28 cellular contexts compared by ENCODE assay signal in the genomic region with DNA sequence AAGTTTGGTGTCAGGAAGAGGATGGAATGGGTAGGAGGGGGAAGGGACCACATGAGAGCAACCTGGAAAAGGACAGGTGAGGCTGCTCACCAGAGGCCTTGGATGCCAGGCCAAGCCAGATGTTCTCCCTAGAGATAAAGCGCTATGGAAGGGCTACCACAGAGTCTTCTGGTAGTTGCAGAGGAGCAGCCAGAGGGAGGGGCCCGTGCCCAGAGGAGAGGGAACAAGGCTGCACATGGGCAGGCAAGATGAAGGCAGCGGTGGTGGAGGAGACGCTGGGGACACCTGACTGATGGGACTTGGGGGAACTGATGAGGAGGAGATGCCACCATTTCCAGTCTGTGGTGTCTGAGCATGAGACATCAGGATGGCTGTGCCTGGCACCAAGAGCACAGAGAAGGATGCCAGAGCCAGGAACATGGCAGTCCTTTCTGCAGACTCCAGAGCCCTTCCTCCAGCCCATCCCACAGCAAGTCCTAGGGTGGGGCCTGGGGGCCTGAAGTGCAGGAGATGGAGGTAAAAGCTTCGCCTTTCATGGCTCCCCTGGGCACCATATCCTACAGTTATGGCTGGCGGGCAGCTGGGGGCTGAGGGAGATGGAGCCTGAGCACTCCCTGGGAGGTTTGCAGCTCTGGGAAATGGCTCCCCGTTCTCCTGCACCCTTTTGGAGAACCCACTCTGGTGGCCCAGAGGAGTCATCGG.
DNase-seq lines count a peak whose midpoint lies in the region; ATAC-seq and TF ChIP-seq lines count a peak whose summit lies in the region.
"Had no signal": no experiment of that assay in that cellular context is flagged by ENCODE, and none has a peak within 500 bp of the region (broad histone marks: within the 10 kb centered on the region; RNA-seq: fewer than 3 reads in every experiment).

No MANE protein-coding gene starts in this region.

- peak; percentile 39 for DNase-seq in activated effector memory CD4-positive, alpha-beta T cell treated with anti-CD3 and anti-CD28 coated beads, Interleukin-2, amount 50 U/mL, for 16 hours
- DNase-seq in activated effector memory CD4-positive, alpha-beta T cell treated with Interleukin-2 at 50 U/mL for 16 hours, result no peak
- peak; percentile 13 for DNase-seq in GM13976 (ENCODE audit: low spot score)
- DNase-seq in effector memory CD8-positive, alpha-beta T cell, result no peak
- DNase-seq in stimulated activated effector memory CD8-positive, alpha-beta T cell treated with anti-CD3 and anti-CD28 coated beads, Interleukin-12 subunit alpha, Interleukin-12 subunit beta, amount 100 ng/mL, for 72 hours (ENCODE audit: low spot score in 2 of 2), result no peak
- no peak for DNase-seq in natural killer cell
- DNase-seq in NK-92 treated with Interleukin-12 subunit alpha and Interleukin-12 subunit beta, amount 100 ng/mL, for 24 hours (lab: John Stamatoyannopoulos, UW), result no peak
- DNase-seq: activated CD4-positive, CD25-positive, alpha-beta regulatory T cell treated with anti-CD3 and anti-CD28 coated beads, Interleukin-2, amount 50 U/mL, for 72 hours; activated naive CD8-positive, alpha-beta T cell treated with anti-CD3 and anti-CD28 coated beads, Interleukin-2, amount 50 U/mL, for 24 hours; activated T-cell treated with anti-CD3 and anti-CD28 coated beads, Interleukin-2, amount 50 U/mL, for 72 hours; body of pancreas; COR-L47; HCEC 1CT; left lung; midbrain; naive thymus-derived CD8-positive, alpha-beta T cell; NCI-H1048; NCI-H1694 treated with DMSO at 0.1 percent for 48 hours; NCI-H526; ovary; stimulated activated CD4-positive, alpha-beta T cell treated with anti-CD3 and anti-CD28 coated beads, Interleukin-12 subunit alpha, Interleukin-12 subunit beta, amount 100 ng/mL, for 4 hours; stimulated activated CD4-positive, alpha-beta T cell treated with anti-CD3 and anti-CD28 coated beads, Interleukin-4, amount 100 ng/mL, for 4 hours; stimulated activated naive CD4-positive, alpha-beta T cell treated with Interleukin-2 at 50 U/mL for 16 hours; T-cell; transverse colon had no signal

- TF ChIP-seq CTCF in GM13976 (IDR thresholded peaks at IDR 0.05; ENCODE audit: borderline replicate concordance, control extremely low read depth, extremely low read depth, insufficient read depth, missing control alignments) (no peak), natural killer cell (IDR thresholded peaks at IDR 0.05) (no peak)

- no peak for ATAC-seq in effector memory CD8-positive, alpha-beta T cell (replicated peaks)
- ATAC-seq in stimulated activated effector memory CD8-positive, alpha-beta T cell treated with anti-CD3 and anti-CD28 coated beads, Interleukin-12 subunit alpha, Interleukin-12 subunit beta, amount 100 ng/mL, for 72 hours, result no peak
- ATAC-seq in HG02970 (IDR thresholded peaks at IDR 0.05; ENCODE audit: low FRiP score, unreplicated experiment), result no peak
- no peak for ATAC-seq in natural killer cell
- ATAC-seq: body of pancreas; left lung; naive thymus-derived CD8-positive, alpha-beta T cell; Panc1; T-cell had no signal

- peak overlapping the region; percentile 11 to 27 for H3K27ac Mint-ChIP-seq in effector memory CD8-positive, alpha-beta T cell
- peak overlapping the region; percentile 90 for H3K27ac Mint-ChIP-seq in stimulated activated effector memory CD8-positive, alpha-beta T cell treated with anti-CD3 and anti-CD28 coated beads, Interleukin-12 subunit alpha, Interleukin-12 subunit beta, amount 100 ng/mL, for 72 hours
- H3K27ac Mint-ChIP-seq in natural killer cell, result peak overlapping the region in 1 of 2 donors; percentile 35
- H3K27ac Mint-ChIP-seq: activated naive CD8-positive, alpha-beta T cell treated with anti-CD3 and anti-CD28 coated beads, Interleukin-2, amount 50 U/mL, for 24 hours; activated T-cell treated with anti-CD3 and anti-CD28 coated beads, Interleukin-2, amount 50 U/mL, for 72 hours; B cell; T-cell had no signal

- no peaks in the 10 kb centered on the region for H3K27me3 Mint-ChIP-seq in effector memory CD8-positive, alpha-beta T cell
- H3K27me3 Mint-ChIP-seq in natural killer cell (ENCODE audit: low read depth in 2 of 2), result no peaks in the 10 kb centered on the region
- H3K27me3 Mint-ChIP-seq: activated naive CD8-positive, alpha-beta T cell treated with anti-CD3 and anti-CD28 coated beads, Interleukin-2, amount 50 U/mL, for 24 hours; B cell; naive thymus-derived CD8-positive, alpha-beta T cell; T-cell had no signal

- peaks cover 2% of the 10 kb centered on the region for H3K36me3 Mint-ChIP-seq in effector memory CD8-positive, alpha-beta T cell (ENCODE audit: insufficient read depth)
- peaks cover 23% of the 10 kb centered on the region for H3K36me3 Mint-ChIP-seq in stimulated activated effector memory CD8-positive, alpha-beta T cell treated with anti-CD3 and anti-CD28 coated beads, Interleukin-12 subunit alpha, Interleukin-12 subunit beta, amount 100 ng/mL, for 72 hours
- H3K36me3 Mint-ChIP-seq in natural killer cell, result no peaks in the 10 kb centered on the region

- intact Hi-C loops in natural killer cell (cut with micrococcal nuclease), result no loop called here

- no peaks in the 10 kb centered on the region for H3K9me3 Mint-ChIP-seq in effector memory CD8-positive, alpha-beta T cell
- no peaks in the 10 kb centered on the region for H3K9me3 Mint-ChIP-seq in stimulated activated effector memory CD8-positive, alpha-beta T cell treated with anti-CD3 and anti-CD28 coated beads, Interleukin-12 subunit alpha, Interleukin-12 subunit beta, amount 100 ng/mL, for 72 hours
- no peaks in the 10 kb centered on the region for H3K9me3 Mint-ChIP-seq in natural killer cell
- H3K9me3 Mint-ChIP-seq: activated naive CD8-positive, alpha-beta T cell treated with anti-CD3 and anti-CD28 coated beads, Interleukin-2, amount 50 U/mL, for 24 hours; activated T-cell treated with anti-CD3 and anti-CD28 coated beads, Interleukin-2, amount 50 U/mL, for 72 hours; naive thymus-derived CD8-positive, alpha-beta T cell; T-cell had no signal

- no peak overlapping the region for H3K4me3 Mint-ChIP-seq in effector memory CD8-positive, alpha-beta T cell
- no peak overlapping the region for H3K4me3 Mint-ChIP-seq in stimulated activated effector memory CD8-positive, alpha-beta T cell treated with anti-CD3 and anti-CD28 coated beads, Interleukin-12 subunit alpha, Interleukin-12 subunit beta, amount 100 ng/mL, for 72 hours
- H3K4me3 Mint-ChIP-seq in natural killer cell, result no peak overlapping the region
- H3K4me3 Mint-ChIP-seq: activated naive CD8-positive, alpha-beta T cell treated with anti-CD3 and anti-CD28 coated beads, Interleukin-2, amount 50 U/mL, for 24 hours; activated T-cell treated with anti-CD3 and anti-CD28 coated beads, Interleukin-2, amount 50 U/mL, for 72 hours; B cell; naive thymus-derived CD8-positive, alpha-beta T cell; T-cell had no signal

- H3K4me1 Mint-ChIP-seq in effector memory CD8-positive, alpha-beta T cell (ENCODE audit: low read depth in 2 of 2), result no peaks in the 10 kb centered on the region
- no peaks in the 10 kb centered on the region for H3K4me1 Mint-ChIP-seq in stimulated activated effector memory CD8-positive, alpha-beta T cell treated with anti-CD3 and anti-CD28 coated beads, Interleukin-12 subunit alpha, Interleukin-12 subunit beta, amount 100 ng/mL, for 72 hours
- no peaks in the 10 kb centered on the region for H3K4me1 Mint-ChIP-seq in natural killer cell
- H3K4me1 Mint-ChIP-seq: B cell, T-cell had no signal

- in situ Hi-C loops in GM13976 (cut with MboI; ENCODE audit: low sequenced_read_pairs, unreplicated experiment), result no loop called here

Comparison
In these comparisons a context has a peak if more than half of its experiments do, and no peak if none do; other contexts are left out.
1. DNase-seq: peak in activated effector memory CD4-positive, alpha-beta T cell treated with anti-CD3 and anti-CD28 coated beads, Interleukin-2, amount 50 U/mL, for 16 hours (single experiment) and GM13976 (single experiment); none in activated effector memory CD4-positive, alpha-beta T cell treated with Interleukin-2 at 50 U/mL for 16 hours (single experiment), effector memory CD8-positive, alpha-beta T cell (0 of 3), stimulated activated effector memory CD8-positive, alpha-beta T cell treated with anti-CD3 and anti-CD28 coated beads, Interleukin-12 subunit alpha, Interleukin-12 subunit beta, amount 100 ng/mL, for 72 hours (0 of 2), natural killer cell (single experiment) and NK-92 treated with Interleukin-12 subunit alpha and Interleukin-12 subunit beta, amount 100 ng/mL, for 24 hours (single experiment).